In genomic region chr11:69645801-69646492, GRCh38 we compare ENCODE assay signal across 12 cellular contexts. TPM values are rescaled to one million over a fixed set of nuclear protein-coding genes. Genes with fewer than 3 reads are reported as not detected.
DNase-seq lines count a peak whose midpoint lies in the region; ATAC-seq and TF ChIP-seq lines count a peak whose summit lies in the region.
"Had no signal": no experiment of that assay in that cellular context is flagged by ENCODE, and none has a peak within 500 bp of the region (broad histone marks: within the 10 kb centered on the region; RNA-seq: fewer than 3 reads in every experiment).

No MANE protein-coding gene starts in this region.

- peaks cover 95% of the 10 kb centered on the region for H3K36me3 ChIP-seq in BE2C
- peaks cover 90% of the 10 kb centered on the region for H3K36me3 ChIP-seq in mesodermal cell (ENCODE audit: control insufficient read depth, insufficient read depth, low read length)

- peaks cover 42% of the 10 kb centered on the region for H3K4me1 ChIP-seq in BE2C
- H3K4me1 ChIP-seq in mesodermal cell (ENCODE audit: control insufficient read depth, insufficient read depth, low read length, poor library complexity, severe bottlenecking): peaks cover 45% of the 10 kb centered on the region

- peaks cover 49% of the 10 kb centered on the region for H3K4me1 Mint-ChIP-seq in HFFc6 (ENCODE audit: low read depth)
- peaks cover 5% of the 10 kb centered on the region for H3K4me1 Mint-ChIP-seq in stimulated activated effector memory CD8-positive, alpha-beta T cell treated with anti-CD3 and anti-CD28 coated beads, Interleukin-12 subunit alpha, Interleukin-12 subunit beta, amount 100 ng/mL, for 72 hours

- peaks cover 80% of the 10 kb centered on the region for H3K27me3 Mint-ChIP-seq in HFFc6 (ENCODE audit: insufficient read depth)
- H3K27me3 Mint-ChIP-seq: activated naive CD8-positive, alpha-beta T cell had no signal

- H3K4me3 Mint-ChIP-seq in HFFc6: peak overlapping the region; percentile 95
- H3K4me3 Mint-ChIP-seq in stimulated activated effector memory CD8-positive, alpha-beta T cell treated with anti-CD3 and anti-CD28 coated beads, Interleukin-12 subunit alpha, Interleukin-12 subunit beta, amount 100 ng/mL, for 72 hours: no peak overlapping the region
- H3K4me3 Mint-ChIP-seq: activated naive CD8-positive, alpha-beta T cell; mesothelial cell of epicardium; stimulated activated naive CD8-positive, alpha-beta T cell treated with anti-CD3 and anti-CD28 coated beads, Interleukin-15, Interleukin-2, amounts not matched to agents 100 ng/mL and 50 ng/mL, for 24 hours had no signal

- H3K9me3 ChIP-seq in BE2C (no peaks in the 10 kb centered on the region), mesodermal cell (ENCODE audit: control insufficient read depth, low read length) (no peaks in the 10 kb centered on the region)

- H3K4me3 ChIP-seq in BE2C (ENCODE audit: low read depth, low read length): peak overlapping the region; percentile 95
- H3K4me3 ChIP-seq in mesodermal cell (ENCODE audit: extremely low read depth, insufficient read depth, low read length, poor library complexity, severe bottlenecking): peak overlapping the region; percentile 97

- H3K9me3 Mint-ChIP-seq in HFFc6: peaks cover 18% of the 10 kb centered on the region
- H3K9me3 Mint-ChIP-seq in stimulated activated effector memory CD8-positive, alpha-beta T cell treated with anti-CD3 and anti-CD28 coated beads, Interleukin-12 subunit alpha, Interleukin-12 subunit beta, amount 100 ng/mL, for 72 hours: no peaks in the 10 kb centered on the region
- H3K9me3 Mint-ChIP-seq: mesothelial cell of epicardium; stimulated activated naive CD8-positive, alpha-beta T cell treated with anti-CD3 and anti-CD28 coated beads, Interleukin-15, Interleukin-2, amounts not matched to agents 100 ng/mL and 50 ng/mL, for 24 hours had no signal

- TF ChIP-seq CTCF in BE2C (IDR thresholded peaks at IDR 0.05; ENCODE audit: low read depth, low read length) (no peak), HFFc6 (IDR thresholded peaks at IDR 0.05) (no peak)

- H3K27me3 ChIP-seq in BE2C: no peaks in the 10 kb centered on the region

- H3K36me3 Mint-ChIP-seq in HFFc6 (ENCODE audit: low read depth): peaks cover 48% of the 10 kb centered on the region
- H3K36me3 Mint-ChIP-seq in stimulated activated effector memory CD8-positive, alpha-beta T cell treated with anti-CD3 and anti-CD28 coated beads, Interleukin-12 subunit alpha, Interleukin-12 subunit beta, amount 100 ng/mL, for 72 hours: no peaks in the 10 kb centered on the region
- H3K36me3 Mint-ChIP-seq: activated naive CD8-positive, alpha-beta T cell had no signal

- DNase-seq in BE2C: no peak
- DNase-seq in HFFc6: no peak
- peak; percentile 25 for DNase-seq in SK-N-DZ (ENCODE audit: low spot score)
- DNase-seq in T1000 (lab: John Stamatoyannopoulos, UW): no peak
- no peak for DNase-seq in stimulated activated effector memory CD8-positive, alpha-beta T cell treated with anti-CD3 and anti-CD28 coated beads, Interleukin-12 subunit alpha, Interleukin-12 subunit beta, amount 100 ng/mL, for 72 hours (ENCODE audit: low spot score in 2 of 2)
- DNase-seq: RPMI8226 had no signal

- WGBS in mesodermal cell (ENCODE audit: insufficient coverage in 2 of 2), 2 experiments: 87 to 90% methylated on average over 24 to 28 of the region's 30 CpGs

- ATAC-seq in GM18502 (IDR thresholded peaks at IDR 0.05; ENCODE audit: poor library complexity, unreplicated experiment) (no peak), HG03378 (IDR thresholded peaks at IDR 0.05; ENCODE audit: unreplicated experiment) (no peak)
- ATAC-seq in stimulated activated effector memory CD8-positive, alpha-beta T cell treated with anti-CD3 and anti-CD28 coated beads, Interleukin-12 subunit alpha, Interleukin-12 subunit beta, amount 100 ng/mL, for 72 hours: no peak

- peak overlapping the region; percentile 36 for H3K27ac ChIP-seq in mesodermal cell (ENCODE audit: low read depth, low read length, severe bottlenecking)

- peak overlapping the region; percentile 94 for H3K27ac Mint-ChIP-seq in HFFc6
- H3K27ac Mint-ChIP-seq in stimulated activated effector memory CD8-positive, alpha-beta T cell treated with anti-CD3 and anti-CD28 coated beads, Interleukin-12 subunit alpha, Interleukin-12 subunit beta, amount 100 ng/mL, for 72 hours: no peak overlapping the region
- H3K27ac Mint-ChIP-seq: activated naive CD8-positive, alpha-beta T cell; mesothelial cell of epicardium; stimulated activated naive CD8-positive, alpha-beta T cell treated with anti-CD3 and anti-CD28 coated beads, Interleukin-15, Interleukin-2, amounts not matched to agents 100 ng/mL and 50 ng/mL, for 24 hours had no signal

RNA-seq across cellular contexts. Expression of gene CCND1, which starts 5.0 kb away (rescaled TPM):
- 802 TPM for polyA plus RNA-seq in BE2C (2012; ENCODE audit: insufficient read depth, insufficient read length, low read depth)
- total RNA-seq in HFFc6 (2021; fragmentation: NEBNext Ultra II Directional; extraction: Animal tissue kit (Norgen Biotek cat#: 25700)): 1,000 to 10,000 TPM; 1,259 to 2,084 (median 1,434) TPM
- 242 and 248 TPM in 2 replicates for polyA plus RNA-seq in SK-N-DZ (2014; cell fraction: cytosol; rRNA removed)
- 196 and 220 TPM in 2 replicates for polyA plus RNA-seq in SK-N-DZ (2014; cell fraction: nucleus; rRNA removed)
- polyA plus RNA-seq in mesodermal cell (2013, experiment 1 of 2): 278 TPM
- polyA plus RNA-seq in mesodermal cell (2013, experiment 2 of 2): 285 TPM

RNA-seq across cellular contexts. Expression of gene LTO1, which starts 29.2 kb away (rescaled TPM):
- 186 TPM for polyA plus RNA-seq in BE2C (2012; ENCODE audit: insufficient read depth, insufficient read length, low read depth)
- 10 to 100 TPM; 23.2 to 28.5 (median 25.6) TPM for total RNA-seq in HFFc6 (2021; fragmentation: NEBNext Ultra II Directional; extraction: Animal tissue kit (Norgen Biotek cat#: 25700))
- polyA plus RNA-seq in SK-N-DZ (2014; cell fraction: cytosol; rRNA removed): 22.1 and 25.3 TPM in 2 replicates
- polyA plus RNA-seq in SK-N-DZ (2014; cell fraction: nucleus; rRNA removed): 38.9 and 46.6 TPM in 2 replicates
- polyA plus RNA-seq in mesodermal cell (2013, experiment 1 of 2): 12.1 TPM
- polyA plus RNA-seq in mesodermal cell (2013, experiment 2 of 2): 13.3 TPM

RNA-seq across cellular contexts. Expression of gene FGF19, which starts 57.9 kb away (rescaled TPM):
- 0.48 TPM for polyA plus RNA-seq in BE2C (2012; ENCODE audit: insufficient read depth, insufficient read length, low read depth)
- not detected for total RNA-seq in HFFc6 (2021; fragmentation: NEBNext Ultra II Directional; extraction: Animal tissue kit (Norgen Biotek cat#: 25700))
- polyA plus RNA-seq in SK-N-DZ (2014; cell fraction: cytosol; rRNA removed): not detected in 2 replicates
- polyA plus RNA-seq in SK-N-DZ (2014; cell fraction: nucleus; rRNA removed): not detected in 2 replicates
- 14.5 TPM for polyA plus RNA-seq in mesodermal cell (2013, experiment 1 of 2)
- 20.7 TPM for polyA plus RNA-seq in mesodermal cell (2013, experiment 2 of 2)
- total RNA-seq: mesothelial cell of epicardium had no signal
